9 cellular contexts compared by ENCODE assay signal in genomic region chr21:31354604-31355443, GRCh38. TPM values are rescaled to one million over a fixed set of nuclear protein-coding genes. Genes with fewer than 3 reads are reported as not detected.
A peak's percentile ranks its signal among the peaks of the same experiment; 100 is the strongest.
DNase-seq lines count a peak whose midpoint lies in the region; ATAC-seq and TF ChIP-seq lines count a peak whose summit lies in the region.
"Had no signal": no experiment of that assay in that cellular context is flagged by ENCODE, and none has a peak within 500 bp of the region (broad histone marks: within the 10 kb centered on the region; RNA-seq: fewer than 3 reads in every experiment).

No MANE protein-coding gene starts in this region.

- no peak for TF ChIP-seq CTCF in left ventricle myocardium inferior (IDR thresholded peaks at IDR 0.05; ENCODE audit: borderline replicate concordance)

- H3K36me3 ChIP-seq in left ventricle myocardium inferior = no peaks in the 10 kb centered on the region

- intact Hi-C loops in left cardiac atrium (cut with DNase I) (no loop called here), left ventricle myocardium inferior (cut with micrococcal nuclease) (no loop called here)

- H3K4me3 ChIP-seq in left ventricle myocardium inferior = no peak overlapping the region
- H3K4me3 ChIP-seq: BLaER1 had no signal

- peaks cover 7% of the 10 kb centered on the region for H3K9me3 ChIP-seq in left ventricle myocardium inferior (replicated peaks)

- no peaks in the 10 kb centered on the region for H3K4me1 ChIP-seq in left ventricle myocardium inferior
- H3K4me1 ChIP-seq: BLaER1 had no signal

- DNase-seq in left cardiac atrium (no peak), left ventricle myocardium inferior (no peak), fibroblast of gingiva (ENCODE audit: low read depth) (peak; percentile 21), SIG-M5 (lab: John Stamatoyannopoulos, UW) (no peak), HCEC 1CT (no peak), NCI-H748 (lab: John Stamatoyannopoulos, UW; ENCODE audit: unreplicated experiment) (no peak)
- peak; percentile 76 for DNase-seq in activated CD8-positive, alpha-beta memory T cell treated with anti-CD3 and anti-CD28 coated beads for 24 hours
- peak; percentile 41 to 68 (median 60) for DNase-seq in stimulated activated CD4-positive, alpha-beta T cell treated with anti-CD3 and anti-CD28 coated beads, TNF-alpha, amount 100 ng/mL, for 1 hour (ENCODE audit: low read depth in 3 of 3, low spot score in 1 of 3)

- H3K27ac ChIP-seq in left ventricle myocardium inferior (replicated peaks) = no peak overlapping the region
- H3K27ac ChIP-seq: BLaER1 had no signal

- peaks cover 29% of the 10 kb centered on the region for H3K27me3 ChIP-seq in left ventricle myocardium inferior (ENCODE audit: low read depth)
- H3K27me3 ChIP-seq: BLaER1 had no signal

- ATAC-seq in left cardiac atrium = peak; percentile 15 to 88

RNA-seq across cellular contexts. Expression of gene TIAM1, which starts 10.8 kb away (rescaled TPM):
- total RNA-seq in left cardiac atrium (1 to 10 TPM; 5.0 to 6.7 TPM), left ventricle myocardium inferior (1.8 TPM)

Comparison
In these comparisons a context has a peak if more than half of its experiments do, and no peak if none do; other contexts are left out.
1. DNase-seq: peak in activated CD8-positive, alpha-beta memory T cell treated with anti-CD3 and anti-CD28 coated beads for 24 hours (single experiment), fibroblast of gingiva (single experiment) and stimulated activated CD4-positive, alpha-beta T cell treated with anti-CD3 and anti-CD28 coated beads, TNF-alpha, amount 100 ng/mL, for 1 hour (3 of 3); none in left cardiac atrium (single experiment), left ventricle myocardium inferior (single experiment), SIG-M5 (single experiment), HCEC 1CT (single experiment) and NCI-H748 (single experiment).